Comparison of ENCODE assay signal across 26 cellular contexts in the genomic region with DNA sequence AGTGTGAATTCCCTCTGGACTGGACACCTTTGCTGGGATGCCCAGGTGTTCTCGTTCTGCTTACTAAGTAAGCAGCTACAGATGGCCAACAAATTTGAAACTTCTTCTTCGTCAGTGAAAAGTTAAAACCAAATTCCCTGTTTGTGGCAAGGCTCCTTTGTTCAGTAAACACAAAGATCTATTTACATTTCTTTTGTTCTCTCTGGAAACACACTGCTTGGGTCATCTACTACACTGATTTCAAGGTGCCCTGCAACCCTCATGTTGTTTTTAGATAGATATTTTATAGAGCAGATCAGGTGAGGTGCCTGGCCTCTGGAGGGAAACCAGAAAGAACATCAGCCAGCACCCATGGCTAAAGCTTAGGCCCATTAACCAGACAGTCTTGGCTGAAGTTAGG.
DNase-seq lines count a peak whose midpoint lies in the region; ATAC-seq, FAIRE-seq and TF ChIP-seq lines count a peak whose summit lies in the region.
"Had no signal": no experiment of that assay in that cellular context is flagged by ENCODE, and none has a peak within 500 bp of the region (broad histone marks: within the 10 kb centered on the region; RNA-seq: fewer than 3 reads in every experiment).

No MANE protein-coding gene starts in this region.

- H3K9me3 ChIP-seq in IMR-90 (ENCODE audit: control insufficient read depth, insufficient read depth, low read length): no peaks in the 10 kb centered on the region
- no peaks in the 10 kb centered on the region for H3K9me3 ChIP-seq in H1 (ENCODE audit: insufficient read depth in 2 of 2, low read depth in 1 of 2, low read length in 1 of 2)
- H3K9me3 ChIP-seq: breast epithelium, gastroesophageal sphincter, testis, vagina had no signal

- H3K4me1 ChIP-seq in IMR-90 (ENCODE audit: control insufficient read depth, insufficient read depth, low read length) (peaks cover 11% of the 10 kb centered on the region), H1 (replicated peaks in 1 of 4; ENCODE audit: control insufficient read depth in 3 of 4, insufficient read depth in 4 of 4, low read length in 3 of 4) (peaks cover 3 to 21% (median 16%) of the 10 kb centered on the region in 4 experiments)
- H3K4me1 ChIP-seq: breast epithelium had no signal

- H3K4me3 ChIP-seq in IMR-90 (ENCODE audit: insufficient read depth, low read depth, low read length): no peak overlapping the region
- H3K4me3 ChIP-seq in H1 (ENCODE audit: extremely low read depth in 1 of 4, insufficient read depth in 2 of 4, low read depth in 3 of 4, low read length in 4 of 4): peak overlapping the region in 1 of 4 experiments; percentile 20; a peak in 1 of 8 replicates
- H3K4me3 ChIP-seq: breast epithelium, gastroesophageal sphincter, testis, vagina had no signal

- no peaks in the 10 kb centered on the region for H3K23me2 ChIP-seq in H1 (ENCODE audit: low read depth, low read length)

- TF ChIP-seq POLR2A in IMR-90 (IDR thresholded peaks at IDR 0.05; ENCODE audit: low read depth, low read length): no peak
- no peak for TF ChIP-seq POLR2A in H1 (IDR thresholded peaks at IDR 0.05; ENCODE audit: control extremely low read depth in 1 of 2, low read depth in 2 of 2, low read length in 2 of 2)

- H3K9ac ChIP-seq in IMR-90 (ENCODE audit: low read depth, low read length): no peak overlapping the region
- no peak overlapping the region; a peak in 1 of 7 replicates for H3K9ac ChIP-seq in H1 (replicated peaks in 1 of 4; ENCODE audit: extremely low read depth in 1 of 4, low read depth in 3 of 4, low read length in 3 of 4)

- peak overlapping the region; percentile 82; the same call in 1 of the 2 replicates for H2BK12ac ChIP-seq in H1 (ENCODE audit: low read depth, low read length)

- peaks cover 2% of the 10 kb centered on the region; the same call in 1 of the 2 replicates for H3K36me3 ChIP-seq in IMR-90 (ENCODE audit: control insufficient read depth, insufficient read depth, low read length)
- H3K36me3 ChIP-seq in H1 (ENCODE audit: control insufficient read depth in 2 of 4, insufficient read depth in 4 of 4, low read length in 3 of 4): peaks cover 0 to 5% (median 0%) of the 10 kb centered on the region in 4 experiments; a peak in 1 of 8 replicates
- H3K36me3 ChIP-seq: breast epithelium, gastroesophageal sphincter, vagina had no signal

- no peak overlapping the region for H3K14ac ChIP-seq in IMR-90 (replicated peaks; ENCODE audit: low read depth, low read length)
- no peak overlapping the region for H3K14ac ChIP-seq in H1 (ENCODE audit: insufficient read length)

- DNase-seq in ELF-1 (ENCODE audit: low read depth, low spot score) (peak; percentile 7), IMR-90 (no peak), H1 (ENCODE audit: low read depth in 1 of 2, low spot score in 2 of 2) (no peak), progenitor cell of endocrine pancreas (ENCODE audit: low spot score, unreplicated experiment) (no peak), NCI-H748 (lab: John Stamatoyannopoulos, UW; ENCODE audit: unreplicated experiment) (no peak)
- DNase-seq: activated CD4-positive, CD25-positive, alpha-beta regulatory T cell; activated effector memory CD4-positive, alpha-beta T cell treated with anti-CD3 and anti-CD28 coated beads, Interleukin-2, amount 50 U/mL, for 16 hours; activated T-cell treated with anti-CD3 and anti-CD28 coated beads, Interleukin-2, amount 50 U/mL, for 24 hours; CD8-positive, alpha-beta memory T cell; hippocampal formation; KBM-7; left ventricle myocardium superior; NCI-H1092 treated with DMSO at 0.1 percent for 48 hours; NCI-H187; right cardiac atrium; stimulated activated CD4-positive, alpha-beta T cell treated with anti-CD3 and anti-CD28 coated beads, Interleukin-2, amount 100 ng/mL, for 24 hours; stimulated activated naive CD8-positive, alpha-beta T cell treated with anti-CD3 and anti-CD28 coated beads, Interleukin-15, Interleukin-2, amounts not matched to agents 100 U/mL and 50 U/mL, for 24 hours; testis had no signal

- H3K9me3 Mint-ChIP-seq in progenitor cell of endocrine pancreas (ENCODE audit: low read depth): peaks cover 3% of the 10 kb centered on the region
- H3K9me3 Mint-ChIP-seq: activated T-cell treated with anti-CD3 and anti-CD28 coated beads, Interleukin-2, amount 50 U/mL, for 24 hours had no signal

- H3K18ac ChIP-seq in IMR-90 (ENCODE audit: low read depth, low read length) (no peak overlapping the region), H1 (ENCODE audit: extremely low read depth, low read length) (no peak overlapping the region)

- no peak overlapping the region for H3K4ac ChIP-seq in IMR-90 (ENCODE audit: low read depth, low read length)
- H3K4ac ChIP-seq in H1 (replicated peaks; ENCODE audit: insufficient read length, low read depth, low read length): no peak overlapping the region

- TF ChIP-seq EP300 in H1 (IDR thresholded peaks at IDR 0.05; ENCODE audit: borderline replicate concordance in 1 of 2, low read depth in 2 of 2, low read length in 2 of 2): no peak

- no peak overlapping the region for H3K27ac ChIP-seq in IMR-90 (ENCODE audit: insufficient read depth, low read length)
- H3K27ac ChIP-seq in H1 (ENCODE audit: low read depth, low read length): 0 out of 2 replicates have a peak overlapping the region, but pooled peaks have one; percentile 14
- H3K27ac ChIP-seq: breast epithelium, gastroesophageal sphincter, testis, vagina had no signal

- peak overlapping the region; percentile 45 for H3K27ac Mint-ChIP-seq in progenitor cell of endocrine pancreas
- H3K27ac Mint-ChIP-seq: activated naive CD8-positive, alpha-beta T cell; activated T-cell treated with anti-CD3 and anti-CD28 coated beads, Interleukin-2, amount 50 U/mL, for 24 hours; CD8-positive, alpha-beta memory T cell had no signal

- H4K5ac ChIP-seq in IMR-90 (ENCODE audit: low read depth, low read length): no peak overlapping the region
- no peak overlapping the region for H4K5ac ChIP-seq in H1 (ENCODE audit: insufficient read length, low read depth, low read length)

- TF ChIP-seq CTCF in IMR-90 (conservative IDR thresholded peaks at IDR 0.05; ENCODE audit: low read depth, low read length): no peak
- no peak for TF ChIP-seq CTCF in H1 (IDR thresholded peaks at IDR 0.05; ENCODE audit: control extremely low read depth in 1 of 3, insufficient read depth in 1 of 3, low read depth in 1 of 3, low read length in 3 of 3)
- TF ChIP-seq CTCF in progenitor cell of endocrine pancreas (IDR thresholded peaks at IDR 0.05; ENCODE audit: unreplicated experiment): no peak

- dilution Hi-C loops in IMR-90 (cut with HindIII; ENCODE audit: low sequenced_read_pairs, unreplicated experiment): no loop called here

- H2AFZ ChIP-seq in IMR-90 (replicated peaks; ENCODE audit: low read length, poor library complexity) (no peak overlapping the region), H1 (ENCODE audit: low read length) (no peak overlapping the region)

- H3K79me1 ChIP-seq in IMR-90 (ENCODE audit: low read depth in 1 of 2, low read length in 2 of 2) (no peaks in the 10 kb centered on the region), H1 (ENCODE audit: low read depth, low read length) (peaks cover 10% of the 10 kb centered on the region; the same call in 1 of the 2 replicates)

- no peaks in the 10 kb centered on the region for H3K27me3 Mint-ChIP-seq in progenitor cell of endocrine pancreas
- H3K27me3 Mint-ChIP-seq: activated naive CD8-positive, alpha-beta T cell had no signal

- no peak overlapping the region for H2AK9ac ChIP-seq in IMR-90 (replicated peaks; ENCODE audit: low read depth, low read length, poor library complexity)

- H4K20me1 ChIP-seq in IMR-90 (ENCODE audit: insufficient read depth, low read length) (no peaks in the 10 kb centered on the region), H1 (replicated peaks in 1 of 2; ENCODE audit: control insufficient read depth in 1 of 2, insufficient read depth in 2 of 2, low read length in 2 of 2) (peaks cover 5 to 8% of the 10 kb centered on the region in 2 experiments)

- H2BK5ac ChIP-seq in IMR-90 (ENCODE audit: low read depth, low read length, poor library complexity, severe bottlenecking): no peak overlapping the region
- peak overlapping the region; percentile 69; the same call in 1 of the 2 replicates for H2BK5ac ChIP-seq in H1 (ENCODE audit: low read depth, low read length)

- no TSS peak for BruUV-seq in IMR-90 (replicated peaks; lab: Mats Ljungman, UMichigan)

- H2BK120ac ChIP-seq in IMR-90 (ENCODE audit: low read depth, low read length) (no peak overlapping the region), H1 (replicated peaks; ENCODE audit: low read depth, low read length) (no peak overlapping the region)

- no peak overlapping the region for H2AK5ac ChIP-seq in IMR-90 (ENCODE audit: low read depth, low read length)
- no peak overlapping the region for H2AK5ac ChIP-seq in H1 (ENCODE audit: low read depth, low read length)

- H3K56ac ChIP-seq in IMR-90 (ENCODE audit: extremely low read depth, insufficient read depth, low read length) (no peak overlapping the region), H1 (replicated peaks; ENCODE audit: insufficient read length, low read depth, low read length) (no peak overlapping the region)

- no peak for TF ChIP-seq RAD21 in IMR-90 (IDR thresholded peaks at IDR 0.05; ENCODE audit: low read length)
- TF ChIP-seq RAD21 in H1 (IDR thresholded peaks at IDR 0.05 in 1 of 2, conservative IDR thresholded peaks at IDR 0.05 in 1 of 2; ENCODE audit: low read depth in 2 of 2, low read length in 2 of 2): no peak

- no peak overlapping the region for H4K91ac ChIP-seq in IMR-90 (ENCODE audit: insufficient read depth, low read depth, low read length)
- no peak overlapping the region for H4K91ac ChIP-seq in H1 (replicated peaks; ENCODE audit: insufficient read length, low read length)

- peaks cover 0 to 64% of the 10 kb centered on the region in 2 experiments; a peak in 2 of 4 replicates for H3K79me2 ChIP-seq in H1 (ENCODE audit: control insufficient read depth in 1 of 2, insufficient read depth in 2 of 2, low read length in 2 of 2)

- H3K4me3 Mint-ChIP-seq in progenitor cell of endocrine pancreas (ENCODE audit: low read depth): no peak overlapping the region
- H3K4me3 Mint-ChIP-seq: activated naive CD8-positive, alpha-beta T cell; activated T-cell treated with anti-CD3 and anti-CD28 coated beads, Interleukin-2, amount 50 U/mL, for 24 hours; CD8-positive, alpha-beta memory T cell had no signal

- no peak overlapping the region for H4K8ac ChIP-seq in IMR-90 (ENCODE audit: low read depth in 2 of 2, low read length in 2 of 2)
- no peak overlapping the region for H4K8ac ChIP-seq in H1 (ENCODE audit: extremely low read depth, insufficient read depth, low read length)

- H3K36me3 Mint-ChIP-seq in progenitor cell of endocrine pancreas (ENCODE audit: insufficient read depth): peaks cover 13% of the 10 kb centered on the region
- H3K36me3 Mint-ChIP-seq: activated naive CD8-positive, alpha-beta T cell; CD8-positive, alpha-beta memory T cell had no signal

- no peaks in the 10 kb centered on the region for H3K27me3 ChIP-seq in IMR-90 (ENCODE audit: control insufficient read depth, insufficient read depth, low read length)
- no peaks in the 10 kb centered on the region for H3K27me3 ChIP-seq in H1 (replicated peaks in 1 of 4; ENCODE audit: control insufficient read depth in 3 of 4, extremely low read depth in 1 of 4, insufficient read depth in 3 of 4, low read length in 3 of 4)
- H3K27me3 ChIP-seq: breast epithelium, gastroesophageal sphincter, testis, vagina had no signal

- peaks cover 34% of the 10 kb centered on the region for H3K4me1 Mint-ChIP-seq in progenitor cell of endocrine pancreas (ENCODE audit: low read depth)
- H3K4me1 Mint-ChIP-seq: CD8-positive, alpha-beta memory T cell had no signal

- peak; percentile 32 for FAIRE-seq in H1 (lab: Jason Lieb, UNC)
- FAIRE-seq: colon, GM12891 had no signal

- in situ Hi-C loops in IMR-90 (cut with MboI; ENCODE audit: low sequenced_read_pairs): no loop called here

- intact Hi-C loops in IMR-90 (cut with micrococcal nuclease): no loop called here

- H3K4me2 ChIP-seq in IMR-90 (ENCODE audit: low read depth, low read length) (no peak overlapping the region), H1 (ENCODE audit: insufficient read depth in 1 of 2, low read depth in 2 of 2, low read length in 2 of 2) (peak overlapping the region; percentile 45 to 59; a peak in 3 of 4 replicates)

- CTCF ChIA-PET in IMR-90 (lab: Yijun Ruan, JAX): no interaction called here
- CTCF ChIA-PET in H1 (lab: Charles Lee; ENCODE audit: partially characterized antibody): interaction anchor here (0.9 to 1.7 kb wide), 5 partner anchors 15 to 372 kb away, joined by 3 to 4 read pairs (median 3); no protein-coding TSS in a partner anchor

- H3K9me1 ChIP-seq in IMR-90 (ENCODE audit: insufficient read depth, low read length): peaks cover 5% of the 10 kb centered on the region; the same call in 1 of the 2 replicates

- 100% methylated on average over 1 of the region's 2 CpGs; no CpG with 5 or more reads in 1 of the 2 experiments for WGBS in IMR-90 (ENCODE audit: extremely low coverage in 2 of 2, insufficient read length in 1 of 2), 2 experiments
- WGBS in H1 (ENCODE audit: extremely low coverage in 1 of 2, insufficient coverage in 1 of 2, insufficient read length in 1 of 2, insufficient replicate concordance in 2 of 2, low coverage in 1 of 2, low lambda C conversion rate in 2 of 2, missing lambda C conversion rate in 1 of 2), 2 experiments: 52% methylated on average over 2 of the region's 2 CpGs; no CpG with 5 or more reads in 1 of the 2 experiments

- POLR2A ChIA-PET in IMR-90 (lab: Charles Lee; ENCODE audit: unreplicated experiment) (no interaction called here), H1 (lab: Charles Lee; ENCODE audit: partially characterized antibody) (no interaction called here)

- H2BK20ac ChIP-seq in IMR-90 (ENCODE audit: low read depth, low read length) (0 out of 2 replicates have a peak overlapping the region, but pooled peaks have one; percentile 17), H1 (ENCODE audit: low read length) (no peak overlapping the region)

- ATAC-seq in IMR-90 (ENCODE audit: low read depth) (no peak), HG02763 (IDR thresholded peaks at IDR 0.05; ENCODE audit: unreplicated experiment) (no peak), GM21515 (IDR thresholded peaks at IDR 0.05; ENCODE audit: unreplicated experiment) (no peak)
- ATAC-seq: gastroesophageal sphincter; left ventricle myocardium superior; right cardiac atrium; stimulated activated naive CD8-positive, alpha-beta T cell treated with anti-CD3 and anti-CD28 coated beads, Interleukin-15, Interleukin-2, amounts not matched to agents 100 U/mL and 50 U/mL, for 24 hours had no signal

- no peak overlapping the region for H3K23ac ChIP-seq in IMR-90 (ENCODE audit: low read depth, low read length)
- H3K23ac ChIP-seq in H1 (ENCODE audit: insufficient read length): no peak overlapping the region

- H2BK15ac ChIP-seq in IMR-90 (ENCODE audit: low read depth, low read length) (no peak overlapping the region), H1 (ENCODE audit: low read length) (0 out of 2 replicates have a peak overlapping the region, but pooled peaks have one; percentile 61)
